Comparison of ENCODE assay signal across 8 cellular contexts in genomic region chr1:113140588-113141446, GRCh38.
DNase-seq lines count a peak whose midpoint lies in the region; ATAC-seq and TF ChIP-seq lines count a peak whose summit lies in the region.

No MANE protein-coding gene starts in this region.

- intact Hi-C loops in MCF 10A (cut with micrococcal nuclease) = loop anchor here (1.0 to 10.0 kb wide), 6 partner anchors 184 to 764 kb away; partner anchors contain the start of genes AP4B1, DCLRE1B and MAGI3

- H3K4me3 Mint-ChIP-seq in MCF 10A (ENCODE audit: unreplicated experiment) (no peak overlapping the region), immature natural killer cell (peak overlapping the region in 1 of 5 donors; percentile 52)

- H3K36me3 Mint-ChIP-seq in MCF 10A (ENCODE audit: insufficient read depth, unreplicated experiment) (no peaks in the 10 kb centered on the region), immature natural killer cell (peaks cover 0 to 2% (median 0%) of the 10 kb centered on the region in 3 donors)

- TF ChIP-seq CTCF in MCF 10A (IDR thresholded peaks at IDR 0.05; ENCODE audit: unreplicated experiment) = peak; percentile 84

- no peak overlapping the region for H3K27ac Mint-ChIP-seq in MCF 10A (ENCODE audit: low read depth, unreplicated experiment)
- H3K27ac Mint-ChIP-seq in immature natural killer cell = peak overlapping the region in 1 of 6 donors; percentile 5

- POLR2A ChIA-PET in MCF 10A (lab: Yijun Ruan, JAX) = interaction anchor here (0.8 to 1.9 kb wide), 8 partner anchors 247 to 538 kb away, joined by 3 to 9 read pairs (median 4); partner anchors contain the start of gene MAGI3

- peak; percentile 66 for ATAC-seq in HG02852 (IDR thresholded peaks at IDR 0.05; ENCODE audit: unreplicated experiment)

- no TSS peak for BruUV-seq in MCF 10A (replicated peaks; lab: Mats Ljungman, UMichigan)

- DNase-seq in SIG-M5 treated with dmso at 0.1 percent for 504 hours (lab: John Stamatoyannopoulos, UW; ENCODE audit: unreplicated experiment) = peak; percentile 37
- DNase-seq in SIG-M5 (lab: John Stamatoyannopoulos, UW) = no peak
- DNase-seq in NCI-H2029 (lab: John Stamatoyannopoulos, UW) = peak; percentile 11
- peak; percentile 50 for DNase-seq in UCSD-AML1 (lab: John Stamatoyannopoulos, UW; ENCODE audit: unreplicated experiment)
- peak; percentile 69 for DNase-seq in MCF 10A (ENCODE audit: unreplicated experiment)
- peak; percentile 6 to 24 (median 10) for DNase-seq in immature natural killer cell
- peak; percentile 15 to 57 (median 21) for DNase-seq in stimulated activated CD4-positive, alpha-beta T cell treated with anti-CD3 and anti-CD28 coated beads, Interleukin-12 subunit alpha, Interleukin-12 subunit beta, amount 100 ng/mL, for 48 hours (ENCODE audit: low read depth in 2 of 3, low spot score in 1 of 3)

- CTCF ChIA-PET in MCF 10A (lab: Yijun Ruan, JAX) = interaction anchor here (0.5 to 7.4 kb wide), 21 partner anchors 9 to 565 kb away, joined by 3 to 153 read pairs (median 5); partner anchors contain the start of gene MAGI3

- peaks cover 20% of the 10 kb centered on the region for H3K4me1 Mint-ChIP-seq in MCF 10A (ENCODE audit: insufficient read depth, unreplicated experiment)
- H3K4me1 Mint-ChIP-seq in immature natural killer cell = peaks cover 2 to 9% of the 10 kb centered on the region in 2 donors

- no peaks in the 10 kb centered on the region for H3K27me3 Mint-ChIP-seq in MCF 10A (ENCODE audit: insufficient read depth, unreplicated experiment)
- no peaks in the 10 kb centered on the region for H3K27me3 Mint-ChIP-seq in immature natural killer cell (ENCODE audit: low read depth in 3 of 3)

- no peaks in the 10 kb centered on the region for H3K9me3 Mint-ChIP-seq in MCF 10A (ENCODE audit: unreplicated experiment)
- no peaks in the 10 kb centered on the region for H3K9me3 Mint-ChIP-seq in immature natural killer cell
